In the genomic region with DNA sequence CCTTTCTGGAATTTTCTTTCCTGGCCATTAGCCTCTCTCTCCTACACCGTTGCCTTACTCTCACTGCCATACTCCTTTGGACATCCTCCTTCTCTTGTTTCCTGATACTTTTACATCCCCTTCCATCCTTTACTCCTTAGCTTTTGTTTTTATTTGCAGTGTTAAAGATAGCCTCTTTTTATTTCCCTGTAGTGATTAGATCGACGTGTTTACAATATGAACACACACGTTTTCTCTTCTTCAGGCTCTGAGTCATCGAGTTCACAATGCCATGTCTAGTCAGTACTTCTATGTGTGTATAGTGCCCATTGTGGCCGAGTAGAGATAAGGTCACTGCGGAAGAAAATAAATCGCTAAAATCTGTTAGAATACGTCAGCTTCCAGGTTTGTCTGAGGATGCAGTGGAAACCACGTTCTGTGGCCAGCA, we compare ENCODE assay signal across 10 cellular contexts.
DNase-seq lines count a peak whose midpoint lies in the region; ATAC-seq and TF ChIP-seq lines count a peak whose summit lies in the region.
"Had no signal": no experiment of that assay in that cellular context is flagged by ENCODE, and none has a peak within 500 bp of the region (broad histone marks: within the 10 kb centered on the region; RNA-seq: fewer than 3 reads in every experiment).

No MANE protein-coding gene starts in this region.

- no peak for DNase-seq in activated CD4-positive, alpha-beta T cell treated with anti-CD3 and anti-CD28 coated beads for 36 hours
- DNase-seq in activated CD4-positive, alpha-beta T cell treated with anti-CD3 and anti-CD28 coated beads, Interleukin-2, amount 50 U/mL, for 1 hour = no peak
- DNase-seq in T-cell (no peak), hepatocyte (ENCODE audit: low spot score) (peak; percentile 73), tibial artery (no peak), islet precursor cell (no peak)
- DNase-seq in stimulated activated CD4-positive, alpha-beta T cell treated with anti-CD3 and anti-CD28 coated beads, Interleukin-15, amount 100 ng/mL, for 24 hours = no peak
- DNase-seq: foreskin melanocyte, GOT3 had no signal

- no peaks in the 10 kb centered on the region for H3K9me3 Mint-ChIP-seq in activated CD4-positive, alpha-beta T cell treated with anti-CD3 and anti-CD28 coated beads for 36 hours (ENCODE audit: low read depth)
- no peaks in the 10 kb centered on the region for H3K9me3 Mint-ChIP-seq in T-cell

- no peak for TF ChIP-seq CTCF in hepatocyte (IDR thresholded peaks at IDR 0.05; ENCODE audit: poor library complexity)
- no peak for TF ChIP-seq CTCF in tibial artery (IDR thresholded peaks at IDR 0.05)

- no peaks in the 10 kb centered on the region for H3K27me3 ChIP-seq in hepatocyte
- no peaks in the 10 kb centered on the region for H3K27me3 ChIP-seq in tibial artery

- H3K4me3 Mint-ChIP-seq in activated CD4-positive, alpha-beta T cell treated with anti-CD3 and anti-CD28 coated beads for 36 hours = no peak overlapping the region
- H3K4me3 Mint-ChIP-seq in T-cell = peak overlapping the region in 1 of 3 donors; percentile 9

- no peaks in the 10 kb centered on the region for H3K27me3 Mint-ChIP-seq in activated CD4-positive, alpha-beta T cell treated with anti-CD3 and anti-CD28 coated beads for 36 hours
- no peaks in the 10 kb centered on the region for H3K27me3 Mint-ChIP-seq in T-cell

- no peaks in the 10 kb centered on the region for H3K9me2 ChIP-seq in hepatocyte (replicated peaks; ENCODE audit: insufficient read depth)

- peak; percentile 24 for ATAC-seq in activated CD4-positive, alpha-beta T cell treated with anti-CD3 and anti-CD28 coated beads for 36 hours
- ATAC-seq in T-cell (replicated peaks in 1 of 4) = peak in 3 of 4 experiments; percentile 25 to 42 (median 31)
- no peak for ATAC-seq in HG03135 (IDR thresholded peaks at IDR 0.05; ENCODE audit: unreplicated experiment)

- H3K79me2 ChIP-seq in hepatocyte = peaks cover 67% of the 10 kb centered on the region

- H3K4me3 ChIP-seq in hepatocyte (no peak overlapping the region), tibial artery (no peak overlapping the region)

- H3K9me3 ChIP-seq in hepatocyte (ENCODE audit: low read depth) (no peaks in the 10 kb centered on the region), tibial artery (no peaks in the 10 kb centered on the region)

- POLR2A ChIA-PET in activated CD4-positive, alpha-beta T cell treated with anti-CD3 and anti-CD28 coated beads for 36 hours (lab: Charles Lee) = no interaction called here
- POLR2A ChIA-PET in T-cell (lab: Charles Lee) = interaction anchor here in 1 of 2 donors (0.6 kb wide), 1 partner anchor 72 kb away, joined by 5 read pairs; no protein-coding TSS in a partner anchor

- H3K27ac ChIP-seq in hepatocyte (no peak overlapping the region), tibial artery (peak overlapping the region; percentile 12 to 13)

- H3K4me1 Mint-ChIP-seq in activated CD4-positive, alpha-beta T cell treated with anti-CD3 and anti-CD28 coated beads for 36 hours = peaks cover 43% of the 10 kb centered on the region
- H3K4me1 Mint-ChIP-seq in T-cell = peaks cover 38 to 69% (median 55%) of the 10 kb centered on the region in 3 donors

- intact Hi-C loops in activated CD4-positive, alpha-beta T cell treated with anti-CD3 and anti-CD28 coated beads for 36 hours (cut with DNase I, micrococcal nuclease) = no loop called here
- intact Hi-C loops in tibial artery (cut with DNase I; ENCODE audit: low total_unique reads) = no loop called here

- H2AFZ ChIP-seq in hepatocyte = no peak overlapping the region

- no peak overlapping the region for H3K4me2 ChIP-seq in hepatocyte

- no peaks in the 10 kb centered on the region for H3K36me3 ChIP-seq in hepatocyte (replicated peaks; ENCODE audit: insufficient read depth, low read depth)
- no peaks in the 10 kb centered on the region for H3K36me3 ChIP-seq in tibial artery

- 43% methylated on average over 10 of the region's 10 CpGs for WGBS in hepatocyte (ENCODE audit: low lambda C conversion rate, missing lambda C conversion rate)

- CTCF ChIA-PET in activated CD4-positive, alpha-beta T cell treated with anti-CD3 and anti-CD28 coated beads for 36 hours (lab: Charles Lee) = no interaction called here
- CTCF ChIA-PET in T-cell (lab: Charles Lee) = no interaction called here

- no peak overlapping the region for H3K27ac Mint-ChIP-seq in activated CD4-positive, alpha-beta T cell treated with anti-CD3 and anti-CD28 coated beads for 36 hours
- H3K27ac Mint-ChIP-seq in T-cell = peak overlapping the region in 1 of 2 donors; percentile 32

- H3K36me3 Mint-ChIP-seq in activated CD4-positive, alpha-beta T cell treated with anti-CD3 and anti-CD28 coated beads for 36 hours (ENCODE audit: low read depth) = peaks cover under 1% of the 10 kb centered on the region
- peaks cover 5% of the 10 kb centered on the region for H3K36me3 Mint-ChIP-seq in T-cell

- H3K4me1 ChIP-seq in hepatocyte (ENCODE audit: insufficient read depth) = peaks cover 10% of the 10 kb centered on the region
- H3K4me1 ChIP-seq in tibial artery = peaks cover 0 to 99% (median 56%) of the 10 kb centered on the region in 4 donors

- H4K20me1 ChIP-seq in hepatocyte (ENCODE audit: insufficient read depth, poor library complexity, severe bottlenecking) = no peaks in the 10 kb centered on the region
